In the genomic region with DNA sequence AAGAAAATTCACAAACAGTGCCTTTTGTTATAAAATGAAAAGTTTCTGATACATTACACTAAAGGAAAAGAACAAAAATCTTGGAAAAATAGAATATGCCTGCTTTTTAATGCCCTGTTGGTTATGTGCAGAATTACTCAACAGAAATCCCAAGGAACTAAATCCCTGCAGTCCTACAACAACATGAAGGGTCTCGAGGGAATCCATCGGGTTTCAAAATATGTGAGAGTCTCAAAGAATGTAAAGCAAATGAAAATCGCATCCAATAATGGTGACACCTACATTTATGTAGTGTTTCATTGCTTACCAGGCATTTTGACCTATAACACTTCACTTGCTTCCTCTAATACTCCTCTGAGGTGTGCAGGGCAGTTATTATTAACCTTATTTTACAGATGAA, we compare ENCODE assay signal across 1 cellular context.
TF ChIP-seq lines count a peak whose summit lies in the region.

No MANE protein-coding gene starts in this region.

TF ChIP-seq in GM23338, 12 proteins besides CTCF, POLR2A, EP300 and RAD21 (continued from another document):
- TF ChIP-seq, protein P1, sequence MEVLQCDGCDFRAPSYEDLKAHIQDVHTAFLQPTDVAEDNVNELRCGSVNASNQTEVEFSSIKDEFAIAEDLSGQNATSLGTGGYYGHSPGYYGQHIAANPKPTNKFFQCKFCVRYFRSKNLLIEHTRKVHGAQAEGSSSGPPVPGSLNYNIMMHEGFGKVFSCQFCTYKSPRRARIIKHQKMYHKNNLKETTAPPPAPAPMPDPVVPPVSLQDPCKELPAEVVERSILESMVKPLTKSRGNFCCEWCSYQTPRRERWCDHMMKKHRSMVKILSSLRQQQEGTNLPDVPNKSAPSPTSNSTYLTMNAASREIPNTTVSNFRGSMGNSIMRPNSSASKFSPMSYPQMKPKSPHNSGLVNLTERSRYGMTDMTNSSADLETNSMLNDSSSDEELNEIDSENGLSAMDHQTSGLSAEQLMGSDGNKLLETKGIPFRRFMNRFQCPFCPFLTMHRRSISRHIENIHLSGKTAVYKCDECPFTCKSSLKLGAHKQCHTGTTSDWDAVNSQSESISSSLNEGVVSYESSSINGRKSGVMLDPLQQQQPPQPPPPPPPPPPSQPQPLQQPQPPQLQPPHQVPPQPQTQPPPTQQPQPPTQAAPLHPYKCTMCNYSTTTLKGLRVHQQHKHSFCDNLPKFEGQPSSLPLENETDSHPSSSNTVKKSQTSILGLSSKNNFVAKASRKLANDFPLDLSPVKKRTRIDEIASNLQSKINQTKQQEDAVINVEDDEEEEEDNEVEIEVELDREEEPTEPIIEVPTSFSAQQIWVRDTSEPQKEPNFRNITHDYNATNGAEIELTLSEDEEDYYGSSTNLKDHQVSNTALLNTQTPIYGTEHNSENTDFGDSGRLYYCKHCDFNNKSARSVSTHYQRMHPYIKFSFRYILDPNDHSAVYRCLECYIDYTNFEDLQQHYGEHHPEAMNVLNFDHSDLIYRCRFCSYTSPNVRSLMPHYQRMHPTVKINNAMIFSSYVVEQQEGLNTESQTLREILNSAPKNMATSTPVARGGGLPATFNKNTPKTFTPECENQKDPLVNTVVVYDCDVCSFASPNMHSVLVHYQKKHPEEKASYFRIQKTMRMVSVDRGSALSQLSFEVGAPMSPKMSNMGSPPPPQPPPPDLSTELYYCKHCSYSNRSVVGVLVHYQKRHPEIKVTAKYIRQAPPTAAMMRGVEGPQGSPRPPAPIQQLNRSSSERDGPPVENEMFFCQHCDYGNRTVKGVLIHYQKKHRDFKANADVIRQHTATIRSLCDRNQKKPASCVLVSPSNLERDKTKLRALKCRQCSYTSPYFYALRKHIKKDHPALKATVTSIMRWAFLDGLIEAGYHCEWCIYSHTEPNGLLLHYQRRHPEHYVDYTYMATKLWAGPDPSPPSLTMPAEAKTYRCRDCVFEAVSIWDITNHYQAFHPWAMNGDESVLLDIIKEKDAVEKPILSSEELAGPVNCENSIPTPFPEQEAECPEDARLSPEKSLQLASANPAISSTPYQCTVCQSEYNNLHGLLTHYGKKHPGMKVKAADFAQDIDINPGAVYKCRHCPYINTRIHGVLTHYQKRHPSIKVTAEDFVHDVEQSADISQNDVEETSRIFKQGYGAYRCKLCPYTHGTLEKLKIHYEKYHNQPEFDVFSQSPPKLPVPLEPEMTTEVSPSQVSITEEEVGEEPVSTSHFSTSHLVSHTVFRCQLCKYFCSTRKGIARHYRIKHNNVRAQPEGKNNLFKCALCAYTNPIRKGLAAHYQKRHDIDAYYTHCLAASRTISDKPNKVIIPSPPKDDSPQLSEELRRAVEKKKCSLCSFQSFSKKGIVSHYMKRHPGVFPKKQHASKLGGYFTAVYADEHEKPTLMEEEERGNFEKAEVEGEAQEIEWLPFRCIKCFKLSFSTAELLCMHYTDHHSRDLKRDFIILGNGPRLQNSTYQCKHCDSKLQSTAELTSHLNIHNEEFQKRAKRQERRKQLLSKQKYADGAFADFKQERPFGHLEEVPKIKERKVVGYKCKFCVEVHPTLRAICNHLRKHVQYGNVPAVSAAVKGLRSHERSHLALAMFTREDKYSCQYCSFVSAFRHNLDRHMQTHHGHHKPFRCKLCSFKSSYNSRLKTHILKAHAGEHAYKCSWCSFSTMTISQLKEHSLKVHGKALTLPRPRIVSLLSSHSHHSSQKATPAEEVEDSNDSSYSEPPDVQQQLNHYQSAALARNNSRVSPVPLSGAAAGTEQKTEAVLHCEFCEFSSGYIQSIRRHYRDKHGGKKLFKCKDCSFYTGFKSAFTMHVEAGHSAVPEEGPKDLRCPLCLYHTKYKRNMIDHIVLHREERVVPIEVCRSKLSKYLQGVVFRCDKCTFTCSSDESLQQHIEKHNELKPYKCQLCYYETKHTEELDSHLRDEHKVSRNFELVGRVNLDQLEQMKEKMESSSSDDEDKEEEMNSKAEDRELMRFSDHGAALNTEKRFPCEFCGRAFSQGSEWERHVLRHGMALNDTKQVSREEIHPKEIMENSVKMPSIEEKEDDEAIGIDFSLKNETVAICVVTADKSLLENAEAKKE (CRISPR knock-in tag; IDR thresholded peaks at IDR 0.05), result no peak
- TF ChIP-seq ZNF114 (CRISPR knock-in tag; IDR thresholded peaks at IDR 0.05) (no peak), JUNB (IDR thresholded peaks at IDR 0.05; ENCODE audit: unreplicated experiment) (no peak), STAT1 (IDR thresholded peaks at IDR 0.05; ENCODE audit: unreplicated experiment) (no peak), CREB1 (CRISPR knock-in tag; IDR thresholded peaks at IDR 0.05; ENCODE audit: low read depth) (no peak), ETS1 (IDR thresholded peaks at IDR 0.05) (no peak), POLR2AphosphoS5 (IDR thresholded peaks at IDR 0.05; ENCODE audit: low read depth) (no peak), NANOG (IDR thresholded peaks at IDR 0.05; ENCODE audit: borderline replicate concordance) (no peak), EZH2 (IDR thresholded peaks at IDR 0.05; ENCODE audit: low read depth, unreplicated experiment) (no peak), ZNF331 (CRISPR knock-in tag; IDR thresholded peaks at IDR 0.05; ENCODE audit: low read depth) (no peak)
- TF ChIP-seq, protein P2, sequence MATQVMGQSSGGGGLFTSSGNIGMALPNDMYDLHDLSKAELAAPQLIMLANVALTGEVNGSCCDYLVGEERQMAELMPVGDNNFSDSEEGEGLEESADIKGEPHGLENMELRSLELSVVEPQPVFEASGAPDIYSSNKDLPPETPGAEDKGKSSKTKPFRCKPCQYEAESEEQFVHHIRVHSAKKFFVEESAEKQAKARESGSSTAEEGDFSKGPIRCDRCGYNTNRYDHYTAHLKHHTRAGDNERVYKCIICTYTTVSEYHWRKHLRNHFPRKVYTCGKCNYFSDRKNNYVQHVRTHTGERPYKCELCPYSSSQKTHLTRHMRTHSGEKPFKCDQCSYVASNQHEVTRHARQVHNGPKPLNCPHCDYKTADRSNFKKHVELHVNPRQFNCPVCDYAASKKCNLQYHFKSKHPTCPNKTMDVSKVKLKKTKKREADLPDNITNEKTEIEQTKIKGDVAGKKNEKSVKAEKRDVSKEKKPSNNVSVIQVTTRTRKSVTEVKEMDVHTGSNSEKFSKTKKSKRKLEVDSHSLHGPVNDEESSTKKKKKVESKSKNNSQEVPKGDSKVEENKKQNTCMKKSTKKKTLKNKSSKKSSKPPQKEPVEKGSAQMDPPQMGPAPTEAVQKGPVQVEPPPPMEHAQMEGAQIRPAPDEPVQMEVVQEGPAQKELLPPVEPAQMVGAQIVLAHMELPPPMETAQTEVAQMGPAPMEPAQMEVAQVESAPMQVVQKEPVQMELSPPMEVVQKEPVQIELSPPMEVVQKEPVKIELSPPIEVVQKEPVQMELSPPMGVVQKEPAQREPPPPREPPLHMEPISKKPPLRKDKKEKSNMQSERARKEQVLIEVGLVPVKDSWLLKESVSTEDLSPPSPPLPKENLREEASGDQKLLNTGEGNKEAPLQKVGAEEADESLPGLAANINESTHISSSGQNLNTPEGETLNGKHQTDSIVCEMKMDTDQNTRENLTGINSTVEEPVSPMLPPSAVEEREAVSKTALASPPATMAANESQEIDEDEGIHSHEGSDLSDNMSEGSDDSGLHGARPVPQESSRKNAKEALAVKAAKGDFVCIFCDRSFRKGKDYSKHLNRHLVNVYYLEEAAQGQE (IDR thresholded peaks at IDR 0.05; ENCODE audit: unreplicated experiment), result no peak
